ENCODE assay signal across 1 cellular context in genomic region chr9:94166237-94167054, GRCh38.
TF ChIP-seq lines count a peak whose summit lies in the region.

No MANE protein-coding gene starts in this region.

TF ChIP-seq in HepG2, 621 proteins besides CTCF, POLR2A, EP300 and RAD21 (continued from another document and continues in another):
- TF ChIP-seq ZNF275 (CRISPR knock-in tag; IDR thresholded peaks at IDR 0.05; ENCODE audit: borderline replicate concordance) (no peak), ZSCAN30 (CRISPR knock-in tag; IDR thresholded peaks at IDR 0.05) (peak; percentile 73; the same call in 1 of the 2 replicates), ZNF615 (CRISPR knock-in tag; IDR thresholded peaks at IDR 0.05; ENCODE audit: borderline replicate concordance) (no peak), ZFP36L2 (CRISPR knock-in tag; IDR thresholded peaks at IDR 0.05) (no peak), ZNF609 (CRISPR knock-in tag; IDR thresholded peaks at IDR 0.05; ENCODE audit: borderline replicate concordance) (no peak), ZNF20 (CRISPR knock-in tag; IDR thresholded peaks at IDR 0.05) (no peak), PTBP1 (IDR thresholded peaks at IDR 0.05; ENCODE audit: low read depth, low read length, poor library complexity, severe bottlenecking) (no peak), NFE2L2 (IDR thresholded peaks at IDR 0.05; ENCODE audit: low read length) (no peak), GMEB2 (CRISPR knock-in tag; IDR thresholded peaks at IDR 0.05; ENCODE audit: low read depth) (no peak), ZNF616 (CRISPR knock-in tag; IDR thresholded peaks at IDR 0.05; ENCODE audit: low read depth) (no peak), ZNF784 (CRISPR knock-in tag; IDR thresholded peaks at IDR 0.05; ENCODE audit: borderline replicate concordance) (no peak), RERE (CRISPR knock-in tag; IDR thresholded peaks at IDR 0.05; ENCODE audit: low read depth) (no peak), ZNF333 (CRISPR knock-in tag; IDR thresholded peaks at IDR 0.05; ENCODE audit: borderline replicate concordance) (no peak; the same call in 1 of the 2 replicates), RARA (CRISPR knock-in tag; IDR thresholded peaks at IDR 0.05) (no peak), ZSCAN20 (CRISPR knock-in tag; IDR thresholded peaks at IDR 0.05; ENCODE audit: borderline replicate concordance) (no peak; the same call in 1 of the 2 replicates), KLF11 (CRISPR knock-in tag; IDR thresholded peaks at IDR 0.05) (no peak), ZNF33A (CRISPR knock-in tag; IDR thresholded peaks at IDR 0.05; ENCODE audit: borderline replicate concordance) (no peak), ZFP62 (CRISPR knock-in tag; IDR thresholded peaks at IDR 0.05) (no peak), ZNF512B (CRISPR knock-in tag; IDR thresholded peaks at IDR 0.05; ENCODE audit: borderline replicate concordance) (no peak), ZNF749 (CRISPR knock-in tag; IDR thresholded peaks at IDR 0.05; ENCODE audit: borderline replicate concordance) (peak; percentile 72; the same call in 1 of the 2 replicates), ETV5 (CRISPR knock-in tag; IDR thresholded peaks at IDR 0.05; ENCODE audit: borderline replicate concordance) (peak; percentile 52), ZNF646 (CRISPR knock-in tag; IDR thresholded peaks at IDR 0.05) (no peak), ZNF720 (CRISPR knock-in tag; IDR thresholded peaks at IDR 0.05) (no peak), RFXAP (CRISPR knock-in tag; IDR thresholded peaks at IDR 0.05; ENCODE audit: borderline replicate concordance) (peak; percentile 0; the same call in 1 of the 2 replicates), ZNF124 (CRISPR knock-in tag; IDR thresholded peaks at IDR 0.05) (no peak), ATM (IDR thresholded peaks at IDR 0.05; ENCODE audit: borderline replicate concordance) (no peak), MEF2D (CRISPR knock-in tag; IDR thresholded peaks at IDR 0.05) (no peak), ZKSCAN1 (IDR thresholded peaks at IDR 0.05; ENCODE audit: low read length) (no peak), MAX (IDR thresholded peaks at IDR 0.05) (peak; percentile 70; the same call in 1 of the 2 replicates), ZNF253 (CRISPR knock-in tag; IDR thresholded peaks at IDR 0.05; ENCODE audit: borderline replicate concordance) (no peak), ZNF619 (CRISPR knock-in tag; IDR thresholded peaks at IDR 0.05) (no peak), IRF1 (CRISPR knock-in tag; IDR thresholded peaks at IDR 0.05; ENCODE audit: low read depth) (no peak)
